8 cellular contexts compared by ENCODE assay signal in genomic region chr6:111873178-111874029, GRCh38. TPM values are rescaled to one million over a fixed set of nuclear protein-coding genes. Genes with fewer than 3 reads are reported as not detected.
DNase-seq lines count a peak whose midpoint lies in the region; ATAC-seq and TF ChIP-seq lines count a peak whose summit lies in the region.

FYN (minus strand) TSS chr6:111873452; CDS start chr6:111720051, 153,401 bp downstream.

- TF ChIP-seq CTCF in GM12865 (IDR thresholded peaks at IDR 0.05; ENCODE audit: insufficient read depth, low read depth, low read length, missing control alignments) (peak; percentile 39), parathyroid adenoma (IDR thresholded peaks at IDR 0.05) (peak; percentile 50), tibial nerve (IDR thresholded peaks at IDR 0.05) (peak; percentile 25 to 89 (median 43))

- ATAC-seq in HG02759 (IDR thresholded peaks at IDR 0.05; ENCODE audit: unreplicated experiment) (peak; percentile 99), Right ventricle myocardium superior (ENCODE audit: poor library complexity) (peak; percentile 99)

- intact Hi-C loops in Right ventricle myocardium superior (cut with DNase I): loop anchor here (2.0 to 10.0 kb wide), 2 partner anchors 121 to 163 kb away; no protein-coding TSS in a partner anchor

- no peak within 1 kb of the TSS for H3K9ac ChIP-seq in parathyroid adenoma

- DNase-seq in GM12865 (ENCODE audit: low read depth): peak; percentile 98
- DNase-seq in NCI-H1417 (lab: John Stamatoyannopoulos, UW): peak; percentile 97 to 99 (median 98)
- DNase-seq in SW 1271 (lab: John Stamatoyannopoulos, UW): peak; percentile 87 to 94
- peak; percentile 99 for DNase-seq in activated naive CD8-positive, alpha-beta T cell treated with anti-CD3 and anti-CD28 coated beads, Interleukin-2, amount 50 U/mL, for 16 hours (ENCODE audit: low read depth, low spot score)
- DNase-seq in Right ventricle myocardium superior: peak; percentile 99
- peak; percentile 96 to 98 for DNase-seq in tibial nerve (ENCODE audit: low spot score in 2 of 2)

- no peaks in the 10 kb centered on the region for H3K36me3 ChIP-seq in parathyroid adenoma (ENCODE audit: control insufficient read depth, insufficient read depth, low read length)
- no peaks in the 10 kb centered on the region for H3K36me3 ChIP-seq in tibial nerve

- H3K27ac ChIP-seq in parathyroid adenoma: peak within 1 kb of the TSS; percentile 37
- H3K27ac ChIP-seq in tibial nerve: peak within 1 kb of the TSS; percentile 70 to 97 (median 90)

- H2AFZ ChIP-seq in parathyroid adenoma: peak within 1 kb of the TSS; percentile 84

- peak in 1 of 2 donors; percentile 99 for TF ChIP-seq EP300 in tibial nerve (IDR thresholded peaks at IDR 0.05)

- H3K9me3 ChIP-seq in parathyroid adenoma (ENCODE audit: control insufficient read depth, low read length) (no peaks in the 10 kb centered on the region), tibial nerve (no peaks in the 10 kb centered on the region)

- peaks cover 20% of the 10 kb centered on the region for H3K79me2 ChIP-seq in parathyroid adenoma

- H3K4me1 ChIP-seq in parathyroid adenoma (peaks cover 3% of the 10 kb centered on the region), tibial nerve (peaks cover 0 to 38% (median 16%) of the 10 kb centered on the region in 4 donors)

- peak within 1 kb of the TSS; percentile 93 for H3K4me2 ChIP-seq in parathyroid adenoma (ENCODE audit: low read length)

- peak; percentile 90 to 97 for TF ChIP-seq POLR2A in tibial nerve (IDR thresholded peaks at IDR 0.05)

- 1% methylated on average over 31 to 40 of the region's 75 CpGs for WGBS in tibial nerve, 2 donors

- peak within 1 kb of the TSS; percentile 76 for H3K4me3 ChIP-seq in GM12865 (ENCODE audit: low read depth, low read length)
- peak within 1 kb of the TSS; percentile 75 for H3K4me3 ChIP-seq in parathyroid adenoma (ENCODE audit: low read depth, low read length)
- peak within 1 kb of the TSS; percentile 57 to 94 (median 77) for H3K4me3 ChIP-seq in tibial nerve

- H3K27me3 ChIP-seq in parathyroid adenoma (ENCODE audit: control insufficient read depth, insufficient read depth, low read length) (no peaks in the 10 kb centered on the region), tibial nerve (no peaks in the 10 kb centered on the region)

RNA-seq across cellular contexts. Expression of gene FYN, which starts in this region (rescaled TPM):
- total RNA-seq in Right ventricle myocardium superior: 40.6 TPM
- 100 to 1,000 TPM; 143 to 219 (median 165) TPM for total RNA-seq in tibial nerve

Comparison
In these comparisons a context has a peak if more than half of its experiments do, and no peak if none do; other contexts are left out.
1. Peak in every context shown above with its lines: DNase-seq, ATAC-seq, H3K4me3 ChIP-seq and H3K27ac ChIP-seq.